In the genomic region with DNA sequence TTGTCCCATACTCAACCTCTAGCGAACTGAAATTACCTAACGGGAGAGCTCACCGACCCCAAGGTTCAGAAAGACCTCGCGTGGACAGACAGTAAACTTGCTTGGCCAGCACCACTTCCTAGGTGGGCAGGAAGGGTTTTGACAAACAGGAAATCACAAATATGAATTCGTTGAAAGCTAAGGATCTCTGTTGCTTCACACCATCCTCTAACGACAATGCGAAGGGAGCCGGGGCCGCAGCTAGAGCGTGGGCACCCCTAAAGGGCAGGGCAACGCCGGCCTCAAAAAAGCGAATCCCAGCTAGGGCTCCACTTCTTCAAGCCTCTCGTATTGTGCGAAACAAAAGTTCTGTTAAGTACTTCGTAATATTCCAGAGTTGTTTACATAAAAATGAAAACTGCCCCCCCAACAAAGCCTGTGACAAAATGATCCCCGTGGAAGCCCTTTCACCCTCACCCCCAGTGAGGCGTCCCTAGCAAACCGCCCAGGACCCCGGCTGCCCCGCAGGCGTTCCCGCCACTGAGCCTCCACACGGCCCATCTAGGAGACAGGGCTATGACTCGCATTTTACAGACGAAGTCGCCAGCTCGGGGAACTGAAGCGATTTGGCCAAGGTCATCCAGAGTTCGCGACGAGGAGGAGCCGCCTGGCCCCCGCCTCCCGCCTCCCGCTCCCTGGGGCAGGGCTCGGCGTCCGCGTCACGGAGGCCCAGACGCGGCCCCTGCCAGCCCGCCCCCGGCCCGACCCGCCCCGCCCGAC, we compare ENCODE assay signal across 8 cellular contexts. TPM values are rescaled to one million over a fixed set of nuclear protein-coding genes. Genes with fewer than 3 reads are reported as not detected.
DNase-seq lines count a peak whose midpoint lies in the region; ATAC-seq and TF ChIP-seq lines count a peak whose summit lies in the region.

No MANE protein-coding gene starts in this region.

- H3K36me3 ChIP-seq in adrenal gland (replicated peaks in 1 of 2): peaks cover 0 to 11% of the 10 kb centered on the region in 2 donors
- peaks cover 0 to 32% of the 10 kb centered on the region in 2 donors for H3K36me3 ChIP-seq in psoas muscle (ENCODE audit: insufficient read depth in 1 of 2, low read depth in 1 of 2)
- peaks cover 2% of the 10 kb centered on the region for H3K36me3 ChIP-seq in urinary bladder (ENCODE audit: insufficient read depth)

- POLR2A ChIA-PET in T-cell (lab: Charles Lee): interaction anchor here in 1 of 2 donors (0.6 to 0.7 kb wide), 2 partner anchors 27 to 198 kb away, joined by 3 to 8 read pairs; no protein-coding TSS in a partner anchor

- H3K27me3 ChIP-seq in adrenal gland (no peaks in the 10 kb centered on the region), psoas muscle (ENCODE audit: insufficient read depth in 3 of 3, low read length in 2 of 3) (no peaks in the 10 kb centered on the region)

- no peak for TF ChIP-seq CTCF in adrenal gland (IDR thresholded peaks at IDR 0.05)
- no peak for TF ChIP-seq CTCF in psoas muscle (IDR thresholded peaks at IDR 0.05)

- CTCF ChIA-PET in T-cell (lab: Charles Lee): interaction anchor here (0.6 to 1.8 kb wide), 5 partner anchors 123 to 247 kb away, joined by 3 to 7 read pairs (median 5); partner anchors contain the start of genes ANKRD39 (in 1 of the 2) and CNNM4 (in 1 of the 2)

- DNase-seq in EL (peak; percentile 91), KG1 (lab: John Stamatoyannopoulos, UW) (peak; percentile 55), T-cell (peak in 33 of 34 experiments; percentile 7 to 82 (median 72)), adrenal gland (peak; percentile 90 to 95 (median 95)), left ventricle myocardium superior (peak; percentile 93), psoas muscle (peak; percentile 92 to 96)

- H3K4me3 ChIP-seq in adrenal gland (peak overlapping the region in 3 of 4 donors; percentile 28 to 80 (median 48)), psoas muscle (peak overlapping the region; percentile 73), urinary bladder (ENCODE audit: low read depth, low read length) (peak overlapping the region; percentile 78)

- no peaks in the 10 kb centered on the region for H3K27me3 Mint-ChIP-seq in T-cell

- peak in 1 of 2 donors; percentile 85 for TF ChIP-seq POLR2A in adrenal gland (IDR thresholded peaks at IDR 0.05)

- H3K4me1 ChIP-seq in adrenal gland (replicated peaks in 1 of 2): peaks cover 12 to 27% of the 10 kb centered on the region in 2 donors
- peaks cover 40% of the 10 kb centered on the region for H3K4me1 ChIP-seq in psoas muscle
- H3K4me1 ChIP-seq in urinary bladder (ENCODE audit: insufficient read depth): no peaks in the 10 kb centered on the region

- H3K4me3 Mint-ChIP-seq in T-cell: peak overlapping the region; percentile 92 to 94 (median 93)

- H3K36me3 Mint-ChIP-seq in T-cell: peaks cover 9% of the 10 kb centered on the region

- peak overlapping the region; percentile 65 to 98 (median 94) for H3K27ac ChIP-seq in adrenal gland
- peak overlapping the region; percentile 88 for H3K27ac ChIP-seq in psoas muscle
- H3K27ac ChIP-seq in urinary bladder (ENCODE audit: low read depth): peak overlapping the region; percentile 98

- H3K9me3 Mint-ChIP-seq in T-cell: no peaks in the 10 kb centered on the region

- peaks cover 31 to 39% (median 36%) of the 10 kb centered on the region in 3 donors for H3K4me1 Mint-ChIP-seq in T-cell

- intact Hi-C loops in adrenal gland (cut with DNase I) (no loop called here), left ventricle myocardium superior (cut with micrococcal nuclease) (no loop called here), psoas muscle (cut with DNase I) (loop anchor here (1.0 to 10.0 kb wide), 6 partner anchors 28 to 127 kb away; partner anchors contain the start of genes CNNM4 (in 2 of the 2) and ARID5A (in 1 of the 2))

- peak overlapping the region; percentile 88 to 90 for H3K27ac Mint-ChIP-seq in T-cell

- peak; percentile 75 for ATAC-seq in GM21786 (IDR thresholded peaks at IDR 0.05; ENCODE audit: unreplicated experiment)
- peak; percentile 81 to 88 (median 86) for ATAC-seq in T-cell (replicated peaks in 1 of 4)
- ATAC-seq in left ventricle myocardium superior: peak; percentile 93
- peak; percentile 87 to 92 (median 90) for ATAC-seq in psoas muscle

- no peaks in the 10 kb centered on the region for H3K9me3 ChIP-seq in adrenal gland (replicated peaks in 1 of 3)
- no peaks in the 10 kb centered on the region for H3K9me3 ChIP-seq in psoas muscle

- 1 to 3% (median 1%) methylated on average over 13 to 50 of the region's 50 CpGs for WGBS in adrenal gland, 4 donors
- WGBS in psoas muscle, 3 donors: 0 to 1% (median 1%) methylated on average over 29 to 50 of the region's 50 CpGs
- WGBS in urinary bladder: under 1% methylated on average over 50 of the region's 50 CpGs

RNA-seq across cellular contexts. Expression of gene KANSL3, which starts 0.5 kb away (rescaled TPM):
- total RNA-seq in T-cell (10 to 100 TPM; 55.1 to 67.6 (median 60.2) TPM), adrenal gland (10 to 100 TPM; 31.7 to 54.1 (median 40.9) TPM), left ventricle myocardium superior (30.9 TPM), psoas muscle (10 to 100 TPM; 49.2 to 55.3 (median 50.6) TPM), urinary bladder (44.4 TPM)
- polyA plus RNA-seq in adrenal gland (10 to 100 TPM; 22.3 to 33.5 (median 26.2) TPM), psoas muscle (100 to 1,000 TPM in 1 of 3 donors, 10 to 100 TPM in 2; 25.9 to 101 (median 32.6) TPM), urinary bladder (34.7 TPM)

RNA-seq across cellular contexts. Expression of gene FER1L5, which starts 5.0 kb away (rescaled TPM):
- total RNA-seq in T-cell (not detected), adrenal gland (under 1 TPM in 7 of 8 donors, not detected in 1; 0.06 to 0.87 (median 0.14) TPM), left ventricle myocardium superior (not detected), psoas muscle (not detected), urinary bladder (0.58 TPM)
- polyA plus RNA-seq in adrenal gland (under 1 TPM; 0.02 to 0.32 (median 0.07) TPM), psoas muscle (under 1 TPM in 1 of 3 donors, not detected in 2; 0.01 TPM), urinary bladder (0.01 TPM)

Comparison
In these comparisons a context has a peak if more than half of its experiments do, and no peak if none do; other contexts are left out.
1. Peak in every context shown above with its lines: DNase-seq, ATAC-seq, H3K4me3 ChIP-seq and H3K27ac ChIP-seq.
2. intact Hi-C loops: an anchor here in psoas muscle (1.0 to 10.0 kb wide); none called in adrenal gland and left ventricle myocardium superior.